8 cellular contexts compared by ENCODE assay signal in the genomic region with DNA sequence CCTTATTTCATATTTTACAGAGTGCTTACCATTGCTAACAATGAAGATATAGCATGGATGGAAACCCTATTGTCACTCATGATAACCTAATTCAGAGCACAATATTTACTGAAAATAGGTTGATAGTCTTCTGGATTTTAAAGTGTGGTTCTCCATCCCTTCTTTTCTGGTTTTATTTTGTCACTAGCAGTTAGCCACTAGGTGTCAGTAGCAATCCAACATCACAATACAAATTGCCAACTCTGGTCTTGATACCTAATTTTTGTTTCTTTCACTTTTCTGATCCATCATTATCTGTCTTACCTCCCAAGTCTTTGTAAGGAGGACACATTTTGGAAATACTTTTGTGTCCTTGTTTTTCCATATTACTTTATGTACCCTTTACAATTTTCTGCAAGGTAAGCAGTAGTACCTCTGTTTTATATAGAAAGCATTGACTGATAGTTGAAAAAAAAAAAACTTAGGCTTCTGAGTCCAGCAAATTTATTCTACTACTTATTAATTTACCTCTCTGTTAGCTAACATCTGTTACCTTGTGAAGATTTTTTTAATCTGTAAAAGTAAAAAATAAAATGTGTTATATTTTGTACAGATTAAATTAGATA. TPM values are rescaled to one million over a fixed set of nuclear protein-coding genes. Genes with fewer than 3 reads are reported as not detected.
DNase-seq lines count a peak whose midpoint lies in the region; ATAC-seq and TF ChIP-seq lines count a peak whose summit lies in the region.

No MANE protein-coding gene starts in this region.

- TF ChIP-seq CTCF in SU-DHL-6 (IDR thresholded peaks at IDR 0.05; ENCODE audit: insufficient read depth, low read length, poor library complexity, severe bottlenecking): peak; percentile 56
- TF ChIP-seq CTCF in fibroblast of pulmonary artery (IDR thresholded peaks at IDR 0.05; ENCODE audit: low read length, missing control alignments): peak; percentile 82
- TF ChIP-seq CTCF in ovary (IDR thresholded peaks at IDR 0.05): peak; percentile 51 to 76 (median 74)

- no peaks in the 10 kb centered on the region for H4K20me1 ChIP-seq in SU-DHL-6 (ENCODE audit: low read depth, low read length)

- TF ChIP-seq POLR2A in ovary (IDR thresholded peaks at IDR 0.05): no peak

- H2AFZ ChIP-seq in SU-DHL-6 (ENCODE audit: low read depth, low read length, severe bottlenecking): no peak overlapping the region

- peaks cover 4% of the 10 kb centered on the region for H3K4me1 Mint-ChIP-seq in activated CD8-positive, alpha-beta memory T cell treated with anti-CD3 and anti-CD28 coated beads, Interleukin-2, amount 10 ng/mL, durations not matched to agents 7 days and 5 days

- no peak for TF ChIP-seq EP300 in ovary (IDR thresholded peaks at IDR 0.05)

- CTCF ChIA-PET in activated CD8-positive, alpha-beta memory T cell treated with anti-CD3 and anti-CD28 coated beads, Interleukin-2, amount 10 ng/mL, durations not matched to agents 7 days and 5 days (lab: Charles Lee): interaction anchor here (0.6 to 2.6 kb wide), 8 partner anchors 28 to 389 kb away, joined by 3 to 33 read pairs (median 5); a partner anchor contains a TSS

- H3K27me3 Mint-ChIP-seq in activated CD8-positive, alpha-beta memory T cell treated with anti-CD3 and anti-CD28 coated beads, Interleukin-2, amount 10 ng/mL, durations not matched to agents 7 days and 5 days: no peaks in the 10 kb centered on the region

- no peaks in the 10 kb centered on the region for H3F3A ChIP-seq in SU-DHL-6 (ENCODE audit: insufficient read depth)

- H3K36me3 Mint-ChIP-seq in activated CD8-positive, alpha-beta memory T cell treated with anti-CD3 and anti-CD28 coated beads, Interleukin-2, amount 10 ng/mL, durations not matched to agents 7 days and 5 days: no peaks in the 10 kb centered on the region

- intact Hi-C loops in ovary (cut with DNase I): loop anchor here (2.0 to 5.0 kb wide), 3 partner anchors 229 to 234 kb away; no protein-coding TSS in a partner anchor

- peak; percentile 49 for ATAC-seq in activated CD8-positive, alpha-beta memory T cell treated with anti-CD3 and anti-CD28 coated beads, Interleukin-2, amount 10 ng/mL, durations not matched to agents 7 days and 5 days

- no peak overlapping the region for H3K4me2 ChIP-seq in SU-DHL-6 (ENCODE audit: low read depth, low read length, poor library complexity, severe bottlenecking)

- no peak overlapping the region for H3K27ac Mint-ChIP-seq in activated CD8-positive, alpha-beta memory T cell treated with anti-CD3 and anti-CD28 coated beads, Interleukin-2, amount 10 ng/mL, durations not matched to agents 7 days and 5 days

- H3K36me3 ChIP-seq in SU-DHL-6 (ENCODE audit: low read length) (no peaks in the 10 kb centered on the region), ovary (no peaks in the 10 kb centered on the region), H7 (replicated peaks; ENCODE audit: control insufficient read depth, insufficient read depth, low read length) (no peaks in the 10 kb centered on the region)

- no peaks in the 10 kb centered on the region for H3K79me2 ChIP-seq in SU-DHL-6 (ENCODE audit: insufficient read depth, low read length)

- H3K9ac ChIP-seq in SU-DHL-6 (ENCODE audit: low read length): no peak overlapping the region

- no peak overlapping the region for H3K4me3 ChIP-seq in SU-DHL-6 (ENCODE audit: insufficient read depth, low read length, poor library complexity, severe bottlenecking)
- H3K4me3 ChIP-seq in fibroblast of pulmonary artery (replicated peaks; ENCODE audit: low read depth, low read length): no peak overlapping the region
- H3K4me3 ChIP-seq in ovary: no peak overlapping the region
- no peak overlapping the region for H3K4me3 ChIP-seq in H7 (ENCODE audit: insufficient read depth, low read depth, low read length)

- no peaks in the 10 kb centered on the region for H3K27me3 ChIP-seq in SU-DHL-6 (ENCODE audit: low read length)
- no peaks in the 10 kb centered on the region for H3K27me3 ChIP-seq in ovary
- no peaks in the 10 kb centered on the region for H3K27me3 ChIP-seq in H7 (ENCODE audit: control insufficient read depth, insufficient read depth, low read length)

- H3K27ac ChIP-seq in SU-DHL-6 (ENCODE audit: low read depth, low read length): no peak overlapping the region
- no peak overlapping the region for H3K27ac ChIP-seq in ovary

- H3K4me1 ChIP-seq in ovary (ENCODE audit: insufficient read depth): no peaks in the 10 kb centered on the region

- H3K9me3 ChIP-seq in SU-DHL-6 (ENCODE audit: insufficient read depth, low read length): no peaks in the 10 kb centered on the region
- H3K9me3 ChIP-seq in ovary: no peaks in the 10 kb centered on the region

- H3K9me2 ChIP-seq in SU-DHL-6 (replicated peaks; ENCODE audit: insufficient read depth, low read length): no peaks in the 10 kb centered on the region

- no peak overlapping the region for H3K4me3 Mint-ChIP-seq in activated CD8-positive, alpha-beta memory T cell treated with anti-CD3 and anti-CD28 coated beads, Interleukin-2, amount 10 ng/mL, durations not matched to agents 7 days and 5 days

- H3K9me3 Mint-ChIP-seq in activated CD8-positive, alpha-beta memory T cell treated with anti-CD3 and anti-CD28 coated beads, Interleukin-2, amount 10 ng/mL, durations not matched to agents 7 days and 5 days (ENCODE audit: low read depth): no peaks in the 10 kb centered on the region

- no peak for DNase-seq in activated CD8-positive, alpha-beta memory T cell treated with anti-CD3 and anti-CD28 coated beads, Interleukin-2, amount 10 ng/mL, durations not matched to agents 7 days and 5 days
- DNase-seq in activated CD8-positive, alpha-beta memory T cell treated with anti-CD3 and anti-CD28 coated beads, Interleukin-2, amount 50 U/mL, for 4 hours: no peak
- DNase-seq in HCEC 1CT (peak; percentile 53), NCI-H1092 treated with DMSO at 0.1 percent for 48 hours (lab: John Stamatoyannopoulos, UW) (peak; percentile 71), fibroblast of pulmonary artery (ENCODE audit: low read depth) (peak; percentile 79), ovary (no peak), H7 (no peak)

RNA-seq across cellular contexts. Expression of a gene that starts 28.3 kb away (rescaled TPM):
- 1 to 10 TPM; 5.9 to 6.1 TPM for total RNA-seq in activated CD8-positive, alpha-beta memory T cell treated with anti-CD3 and anti-CD28 coated beads, Interleukin-2, amount 10 ng/mL, durations not matched to agents 7 days and 5 days
- total RNA-seq in ovary: 10 to 100 TPM; 11.0 to 16.1 (median 13.3) TPM
- 1 to 10 TPM; 5.8 to 9.1 TPM for polyA plus RNA-seq in ovary
- total RNA-seq in H7 (2014; rRNA removed; shearing (Covaris generic)): 3.7 and 5.7 TPM in 2 replicates

RNA-seq across cellular contexts. Expression of a gene that starts 29.0 kb away (rescaled TPM):
- total RNA-seq in activated CD8-positive, alpha-beta memory T cell treated with anti-CD3 and anti-CD28 coated beads, Interleukin-2, amount 10 ng/mL, durations not matched to agents 7 days and 5 days: 1 to 10 TPM; 4.5 to 5.4 TPM
- 10 to 100 TPM in 1 of 7 donors, 1 to 10 TPM in 6; 5.4 to 11.9 (median 7.1) TPM for total RNA-seq in ovary
- polyA plus RNA-seq in ovary: 1 to 10 TPM; 2.6 to 5.5 TPM
- total RNA-seq in H7 (2014; rRNA removed; shearing (Covaris generic)): 3.6 and 5.2 TPM in 2 replicates

Comparison
In these comparisons a context has a peak if more than half of its experiments do, and no peak if none do; other contexts are left out.
1. DNase-seq: peak in HCEC 1CT (single experiment), NCI-H1092 treated with DMSO at 0.1 percent for 48 hours (single experiment) and fibroblast of pulmonary artery (single experiment); none in activated CD8-positive, alpha-beta memory T cell treated with anti-CD3 and anti-CD28 coated beads, Interleukin-2, amount 10 ng/mL, durations not matched to agents 7 days and 5 days (single experiment), activated CD8-positive, alpha-beta memory T cell treated with anti-CD3 and anti-CD28 coated beads, Interleukin-2, amount 50 U/mL, for 4 hours (single experiment), ovary (0 of 5) and H7 (single experiment).
2. Peak in every context shown above with its lines, with median percentiles within 50 percentile points of each other: CTCF ChIP-seq.